ENCODE assay signal across 8 cellular contexts in the genomic region with DNA sequence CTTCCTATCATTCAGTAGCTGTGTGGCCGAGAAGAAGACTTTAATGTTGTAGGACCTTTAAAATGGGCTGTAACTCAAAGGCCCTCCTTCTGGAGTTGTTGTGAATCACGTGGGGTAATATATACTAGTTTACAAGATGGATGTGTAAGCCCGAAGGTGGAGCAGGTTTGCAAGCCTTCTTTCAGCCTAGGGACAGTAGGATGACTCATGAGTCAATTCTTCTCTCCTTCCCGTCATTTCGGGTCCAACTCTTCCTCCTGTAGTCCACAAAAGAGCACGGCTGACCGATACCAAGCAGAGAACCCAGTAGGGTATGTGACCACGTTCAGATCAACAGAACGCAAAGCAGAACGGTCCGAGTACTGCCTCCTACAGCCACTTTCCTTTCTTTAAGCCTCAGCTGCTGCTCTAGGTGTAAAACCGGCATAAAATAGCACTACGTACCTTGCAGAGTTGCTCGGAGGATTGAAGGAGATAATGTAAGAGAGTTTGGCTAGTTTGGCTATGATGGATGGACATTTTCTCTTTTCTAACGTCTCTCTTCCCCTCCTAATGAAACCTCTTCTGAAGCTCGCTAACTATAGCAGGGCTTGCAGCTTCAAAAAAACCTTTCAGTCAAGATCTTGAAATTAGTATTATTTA. TPM values are rescaled to one million over a fixed set of nuclear protein-coding genes. Genes with fewer than 3 reads are reported as not detected.
A peak's percentile ranks its signal among the peaks of the same experiment; 100 is the strongest.
DNase-seq lines count a peak whose midpoint lies in the region; ATAC-seq and TF ChIP-seq lines count a peak whose summit lies in the region.

No MANE protein-coding gene starts in this region.

- intact Hi-C loops in adrenal gland (cut with DNase I) = loop anchor here (10.0 kb wide), 2 partner anchors 54 to 86 kb away; no protein-coding TSS in a partner anchor

- H3K9ac ChIP-seq in iPS-15b (ENCODE audit: low read depth, low read length) (peak overlapping the region; percentile 42), skeletal muscle tissue (ENCODE audit: low read depth in 1 of 3, low read length in 3 of 3) (peak overlapping the region; percentile 60 to 75 (median 69))

- H3K4me1 ChIP-seq in adrenal gland (replicated peaks in 1 of 2) (peaks cover 19 to 20% of the 10 kb centered on the region in 2 donors), iPS-15b (ENCODE audit: control insufficient read depth, insufficient read depth, low read length) (no peaks in the 10 kb centered on the region), skeletal muscle tissue (ENCODE audit: control insufficient read depth in 3 of 3, insufficient read depth in 3 of 3, low read length in 3 of 3) (peaks cover 0 to 20% (median 0%) of the 10 kb centered on the region in 3 donors)

- H3K9me3 ChIP-seq in adrenal gland (replicated peaks in 1 of 3) (no peaks in the 10 kb centered on the region), iPS-15b (ENCODE audit: control insufficient read depth, insufficient read depth, low read length) (no peaks in the 10 kb centered on the region), skeletal muscle tissue (ENCODE audit: control insufficient read depth in 3 of 3, low read length in 3 of 3) (no peaks in the 10 kb centered on the region)

- TF ChIP-seq POLR2A in adrenal gland (IDR thresholded peaks at IDR 0.05) = peak in 1 of 2 donors; percentile 58

- peak; percentile 26 for ATAC-seq in GM19455 (IDR thresholded peaks at IDR 0.05; ENCODE audit: unreplicated experiment)

- H3K4me3 ChIP-seq in adrenal gland (peak overlapping the region in 3 of 4 donors; percentile 4 to 97 (median 96)), iPS-15b (ENCODE audit: low read depth, low read length) (peak overlapping the region; percentile 52), skeletal muscle tissue (ENCODE audit: low read length in 3 of 3) (peak overlapping the region; percentile 52 to 82 (median 53))

- no peak for TF ChIP-seq CTCF in adrenal gland (IDR thresholded peaks at IDR 0.05)

- no peaks in the 10 kb centered on the region for H3K36me3 ChIP-seq in adrenal gland (replicated peaks in 1 of 2)
- H3K36me3 ChIP-seq in iPS-15b (ENCODE audit: control insufficient read depth, insufficient read depth, low read length) = no peaks in the 10 kb centered on the region
- H3K36me3 ChIP-seq in skeletal muscle tissue (ENCODE audit: control insufficient read depth in 3 of 3, insufficient read depth in 3 of 3, low read length in 3 of 3) = no peaks in the 10 kb centered on the region

- H3K27ac ChIP-seq in adrenal gland (peak overlapping the region; percentile 28 to 93 (median 86)), skeletal muscle tissue (ENCODE audit: low read depth, low read length) (peak overlapping the region; percentile 53)

- 2 to 4% (median 3%) methylated on average over 16 of the region's 16 CpGs for WGBS in adrenal gland, 4 donors

- DNase-seq in DMS114 treated with DMSO at 0.1 percent for 48 hours (lab: John Stamatoyannopoulos, UW; ENCODE audit: unreplicated experiment) (peak; percentile 83), HT-29 (ENCODE audit: low spot score) (peak; percentile 87), SIG-M5 (lab: John Stamatoyannopoulos, UW) (peak; percentile 9), adrenal gland (peak; percentile 34 to 63 (median 44)), NCI-H524 treated with DMSO at 0.1 percent for 48 hours (lab: John Stamatoyannopoulos, UW) (no peak)

- H3K27me3 ChIP-seq in adrenal gland = no peaks in the 10 kb centered on the region
- no peaks in the 10 kb centered on the region for H3K27me3 ChIP-seq in iPS-15b (ENCODE audit: control insufficient read depth, insufficient read depth, low read length)
- no peaks in the 10 kb centered on the region for H3K27me3 ChIP-seq in skeletal muscle tissue (ENCODE audit: control insufficient read depth in 3 of 3, insufficient read depth in 3 of 3, low read length in 3 of 3)

RNA-seq across cellular contexts. Expression of a gene that starts 1.3 kb away (rescaled TPM):
- total RNA-seq in HT-29 (2014; rRNA removed; shearing (Covaris generic)) = 41.2 and 41.9 TPM in 2 replicates
- total RNA-seq in adrenal gland (10 to 100 TPM; 34.9 to 75.8 (median 52.0) TPM), skeletal muscle tissue (31.8 TPM)
- polyA plus RNA-seq in adrenal gland = 10 to 100 TPM; 21.7 to 40.1 (median 23.7) TPM
